Comparison of ENCODE assay signal across 11 cellular contexts in genomic region chr7:35257251-35258124, GRCh38. TPM values are rescaled to one million over a fixed set of nuclear protein-coding genes. Genes with fewer than 3 reads are reported as not detected.
A peak's percentile ranks its signal among the peaks of the same experiment; 100 is the strongest.
DNase-seq lines count a peak whose midpoint lies in the region; ATAC-seq and TF ChIP-seq lines count a peak whose summit lies in the region.
"Had no signal": no experiment of that assay in that cellular context is flagged by ENCODE, and none has a peak within 500 bp of the region (broad histone marks: within the 10 kb centered on the region; RNA-seq: fewer than 3 reads in every experiment).

No MANE protein-coding gene starts in this region.

- no peak for DNase-seq in activated CD4-positive, alpha-beta memory T cell treated with anti-CD3 and anti-CD28 coated beads for 36 hours
- DNase-seq in activated CD4-positive, alpha-beta memory T cell treated with anti-CD3 and anti-CD28 coated beads, Interleukin-2, amount 10 ng/mL, durations not matched to agents 7 days and 5 days: no peak
- DNase-seq in astrocyte of the spinal cord (ENCODE audit: low read depth, low spot score) (peak; percentile 9), LoVo (ENCODE audit: low spot score) (no peak)
- DNase-seq: NCI-H446 had no signal

- H3K4me3 ChIP-seq in astrocyte of the spinal cord (ENCODE audit: low read depth, low read length) (no peak overlapping the region), iPS-18a (ENCODE audit: low read length) (peak overlapping the region; percentile 62), skeletal muscle tissue (ENCODE audit: low read length in 3 of 3) (peak overlapping the region in 2 of 3 donors; percentile 26 to 35)
- H3K4me3 ChIP-seq: ascending aorta had no signal

- POLR2A ChIA-PET in activated CD4-positive, alpha-beta memory T cell treated with anti-CD3 and anti-CD28 coated beads for 36 hours (lab: Charles Lee): no interaction called here
- POLR2A ChIA-PET in activated CD4-positive, alpha-beta memory T cell treated with anti-CD3 and anti-CD28 coated beads, Interleukin-2, amount 10 ng/mL, durations not matched to agents 7 days and 5 days (lab: Charles Lee): no interaction called here

- H3K27me3 Mint-ChIP-seq in activated CD4-positive, alpha-beta memory T cell treated with anti-CD3 and anti-CD28 coated beads for 36 hours: peaks cover 83% of the 10 kb centered on the region
- H3K27me3 Mint-ChIP-seq in activated CD4-positive, alpha-beta memory T cell treated with anti-CD3 and anti-CD28 coated beads, Interleukin-2, amount 10 ng/mL, durations not matched to agents 7 days and 5 days: peaks cover 88% of the 10 kb centered on the region

- peaks cover 18% of the 10 kb centered on the region for H3K4me1 Mint-ChIP-seq in activated CD4-positive, alpha-beta memory T cell treated with anti-CD3 and anti-CD28 coated beads for 36 hours (ENCODE audit: low read depth)
- H3K4me1 Mint-ChIP-seq in activated CD4-positive, alpha-beta memory T cell treated with anti-CD3 and anti-CD28 coated beads, Interleukin-2, amount 10 ng/mL, durations not matched to agents 7 days and 5 days: peaks cover 13% of the 10 kb centered on the region

- H3K9me3 ChIP-seq in iPS-18a (ENCODE audit: control insufficient read depth, low read depth, low read length) (no peaks in the 10 kb centered on the region), skeletal muscle tissue (ENCODE audit: control insufficient read depth in 3 of 3, low read length in 3 of 3) (no peaks in the 10 kb centered on the region)
- H3K9me3 ChIP-seq: ascending aorta had no signal

- H3K4me1 ChIP-seq in iPS-18a (ENCODE audit: control insufficient read depth, low read depth, low read length) (peaks cover 33% of the 10 kb centered on the region), skeletal muscle tissue (ENCODE audit: control insufficient read depth in 3 of 3, insufficient read depth in 3 of 3, low read length in 3 of 3) (peaks cover 7 to 22% (median 17%) of the 10 kb centered on the region in 3 donors)
- H3K4me1 ChIP-seq: ascending aorta had no signal

- no peak for ATAC-seq in GM21825 (IDR thresholded peaks at IDR 0.05; ENCODE audit: unreplicated experiment)
- no peak for ATAC-seq in GM19395 (IDR thresholded peaks at IDR 0.05; ENCODE audit: unreplicated experiment)

- peaks cover 7% of the 10 kb centered on the region for H3K36me3 Mint-ChIP-seq in activated CD4-positive, alpha-beta memory T cell treated with anti-CD3 and anti-CD28 coated beads for 36 hours
- peaks cover 22% of the 10 kb centered on the region for H3K36me3 Mint-ChIP-seq in activated CD4-positive, alpha-beta memory T cell treated with anti-CD3 and anti-CD28 coated beads, Interleukin-2, amount 10 ng/mL, durations not matched to agents 7 days and 5 days (ENCODE audit: low read depth)

- H3K36me3 ChIP-seq in iPS-18a (ENCODE audit: control insufficient read depth, low read depth, low read length): no peaks in the 10 kb centered on the region
- no peaks in the 10 kb centered on the region for H3K36me3 ChIP-seq in skeletal muscle tissue (ENCODE audit: control insufficient read depth in 3 of 3, insufficient read depth in 3 of 3, low read length in 3 of 3)
- H3K36me3 ChIP-seq: ascending aorta had no signal

- H3K27ac Mint-ChIP-seq in activated CD4-positive, alpha-beta memory T cell treated with anti-CD3 and anti-CD28 coated beads for 36 hours: peak overlapping the region; percentile 42
- no peak overlapping the region for H3K27ac Mint-ChIP-seq in activated CD4-positive, alpha-beta memory T cell treated with anti-CD3 and anti-CD28 coated beads, Interleukin-2, amount 10 ng/mL, durations not matched to agents 7 days and 5 days

- intact Hi-C loops in activated CD4-positive, alpha-beta memory T cell treated with anti-CD3 and anti-CD28 coated beads for 36 hours (cut with micrococcal nuclease): loop anchor here (10.0 kb wide), 1 partner anchor 73 kb away; no protein-coding TSS in a partner anchor

- no peak overlapping the region for H3K27ac ChIP-seq in iPS-18a (ENCODE audit: low read length)
- no peak overlapping the region for H3K27ac ChIP-seq in skeletal muscle tissue (ENCODE audit: low read depth, low read length)
- H3K27ac ChIP-seq: ascending aorta, RWPE1 had no signal

- H3K9me3 Mint-ChIP-seq in activated CD4-positive, alpha-beta memory T cell treated with anti-CD3 and anti-CD28 coated beads for 36 hours: no peaks in the 10 kb centered on the region
- peaks cover 2% of the 10 kb centered on the region for H3K9me3 Mint-ChIP-seq in activated CD4-positive, alpha-beta memory T cell treated with anti-CD3 and anti-CD28 coated beads, Interleukin-2, amount 10 ng/mL, durations not matched to agents 7 days and 5 days

- H3K4me3 Mint-ChIP-seq in activated CD4-positive, alpha-beta memory T cell treated with anti-CD3 and anti-CD28 coated beads for 36 hours: no peak overlapping the region
- no peak overlapping the region for H3K4me3 Mint-ChIP-seq in activated CD4-positive, alpha-beta memory T cell treated with anti-CD3 and anti-CD28 coated beads, Interleukin-2, amount 10 ng/mL, durations not matched to agents 7 days and 5 days

- H3K9ac ChIP-seq in iPS-18a (ENCODE audit: low read length) (no peak overlapping the region), skeletal muscle tissue (ENCODE audit: low read depth in 1 of 3, low read length in 3 of 3) (no peak overlapping the region)

- no peak for TF ChIP-seq CTCF in astrocyte of the spinal cord (IDR thresholded peaks at IDR 0.05; ENCODE audit: low read depth, low read length)

- in situ Hi-C loops in astrocyte of the spinal cord (cut with HindIII; ENCODE audit: low sequenced_read_pairs): no loop called here

- CTCF ChIA-PET in activated CD4-positive, alpha-beta memory T cell treated with anti-CD3 and anti-CD28 coated beads for 36 hours (lab: Charles Lee): interaction anchor here (1.2 kb wide), 1 partner anchor 281 kb away, joined by 3 read pairs; no protein-coding TSS in a partner anchor
- CTCF ChIA-PET in activated CD4-positive, alpha-beta memory T cell treated with anti-CD3 and anti-CD28 coated beads, Interleukin-2, amount 10 ng/mL, durations not matched to agents 7 days and 5 days (lab: Charles Lee): no interaction called here

- H3K27me3 ChIP-seq in iPS-18a (ENCODE audit: control insufficient read depth, insufficient read depth, low read length) (peaks cover 100% of the 10 kb centered on the region), skeletal muscle tissue (ENCODE audit: control insufficient read depth in 3 of 3, insufficient read depth in 3 of 3, low read length in 3 of 3) (peaks cover 92 to 100% (median 97%) of the 10 kb centered on the region in 3 donors)

RNA-seq across cellular contexts. Expression of gene TBX20, which starts 3.6 kb away (rescaled TPM):
- total RNA-seq in activated CD4-positive, alpha-beta memory T cell treated with anti-CD3 and anti-CD28 coated beads for 36 hours: under 1 TPM in 1 of 2 experiments, not detected in 1; 0.15 TPM
- total RNA-seq in activated CD4-positive, alpha-beta memory T cell treated with anti-CD3 and anti-CD28 coated beads, Interleukin-2, amount 10 ng/mL, durations not matched to agents 7 days and 5 days: under 1 TPM; 0.38 to 0.45 TPM
- 1.0 TPM for total RNA-seq in skeletal muscle tissue
- total RNA-seq: ascending aorta had no signal
